Comparison of ENCODE assay signal across 8 cellular contexts in the genomic region with DNA sequence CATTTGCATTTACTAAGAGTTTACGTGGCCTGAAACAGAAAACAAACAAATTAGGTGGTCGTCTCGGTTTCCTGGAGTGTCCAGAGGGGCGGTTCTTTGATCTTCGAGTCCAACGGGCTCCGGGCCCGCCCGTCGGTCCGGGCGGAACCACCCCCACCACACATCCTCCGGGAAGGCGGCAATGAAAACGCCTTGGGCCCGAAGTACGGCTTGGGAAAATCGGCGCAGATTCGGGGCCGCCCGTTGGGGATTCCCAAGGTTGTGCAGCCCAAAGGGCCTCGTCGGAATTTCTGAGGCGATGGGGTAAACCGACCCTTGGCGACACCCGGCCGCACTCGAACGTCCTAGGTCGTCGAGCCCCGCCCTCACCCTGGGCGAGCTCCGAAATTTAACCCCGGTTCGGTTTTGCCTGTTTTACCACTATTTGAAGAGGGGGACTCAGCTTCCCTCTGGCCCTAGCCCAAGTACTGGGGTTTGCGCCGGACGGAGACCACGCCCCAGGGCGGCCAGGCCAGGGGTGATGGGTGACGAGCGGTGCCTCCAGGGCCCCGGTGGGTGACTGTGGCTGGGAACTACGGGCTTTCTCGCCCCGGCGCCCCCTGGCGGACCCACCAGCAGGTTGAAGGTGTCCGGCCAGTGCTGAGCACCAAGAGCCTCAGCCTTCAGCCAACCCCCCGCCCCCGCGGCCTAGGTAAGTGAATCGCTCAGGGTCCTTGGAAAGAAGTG. TPM values are rescaled to one million over a fixed set of nuclear protein-coding genes. Genes with fewer than 3 reads are reported as not detected.
A peak's percentile ranks its signal among the peaks of the same experiment; 100 is the strongest.
DNase-seq lines count a peak whose midpoint lies in the region; ATAC-seq and TF ChIP-seq lines count a peak whose summit lies in the region.

No MANE protein-coding gene starts in this region.

- H3K9me3 ChIP-seq in muscle layer of duodenum (ENCODE audit: control insufficient read depth in 1 of 2, low read length in 2 of 2) = no peaks in the 10 kb centered on the region

- ATAC-seq in GM19468 (IDR thresholded peaks at IDR 0.05; ENCODE audit: extremely low read depth, unreplicated experiment) = peak; percentile 84

- DNase-seq in Caki2 (ENCODE audit: low read depth) = peak; percentile 66
- DNase-seq in HUDEP-2 (lab: John Stamatoyannopoulos, UW; ENCODE audit: unreplicated experiment in 76 of 76) = peak in 44 of 76 experiments; percentile 0 to 64 (median 30)
- DNase-seq in activated CD8-positive, alpha-beta memory T cell treated with anti-CD3 and anti-CD28 coated beads, Interleukin-2, amount 50 U/mL, for 4 hours = peak; percentile 81
- no peak for DNase-seq in epithelial cell of proximal tubule (ENCODE audit: low read depth)
- DNase-seq in stimulated activated CD8-positive, alpha-beta memory T cell treated with anti-CD3 and anti-CD28 coated beads, Interleukin-7, amount 100 ng/mL, for 48 hours (ENCODE audit: extremely low read depth in 1 of 2, low read depth in 1 of 2) = peak; percentile 71 to 79
- DNase-seq in NCI-H2196 (lab: John Stamatoyannopoulos, UW; ENCODE audit: unreplicated experiment) = no peak

- TF ChIP-seq CTCF in epithelial cell of proximal tubule (conservative IDR thresholded peaks at IDR 0.05; ENCODE audit: low read depth, low read length) = peak; percentile 64

- H3K27me3 ChIP-seq in muscle layer of duodenum (ENCODE audit: low read depth, low read length) = no peaks in the 10 kb centered on the region

- H3K4me3 ChIP-seq in epithelial cell of proximal tubule (ENCODE audit: low read depth, low read length) (peak overlapping the region; percentile 49), muscle layer of duodenum (ENCODE audit: low read depth in 1 of 2, low read length in 2 of 2) (peak overlapping the region; percentile 51 to 62)

- peaks cover 37 to 42% of the 10 kb centered on the region in 2 donors for H3K36me3 ChIP-seq in muscle layer of duodenum (ENCODE audit: control insufficient read depth in 1 of 2, insufficient read depth in 2 of 2, low read length in 2 of 2)

- peak overlapping the region; percentile 6 for H3K27ac ChIP-seq in muscle layer of duodenum (ENCODE audit: low read length)

- peaks cover 0 to 6% of the 10 kb centered on the region in 2 donors for H3K4me1 ChIP-seq in muscle layer of duodenum (ENCODE audit: control insufficient read depth in 1 of 2, insufficient read depth in 2 of 2, low read length in 2 of 2)

- in situ Hi-C loops in Caki2 (cut with HindIII; ENCODE audit: low pct_unique_long_range_greater_than_20kb, low sequenced_read_pairs) = no loop called here

RNA-seq across cellular contexts. Expression of gene CFAP53, which starts 1.9 kb away (rescaled TPM):
- 0.64 TPM in 1 of 2 replicates, not detected in the other for total RNA-seq in Caki2 (2014; rRNA removed; shearing (Covaris generic); ENCODE audit: low replicate concordance)
- total RNA-seq in epithelial cell of proximal tubule = 0.22 and 0.69 TPM in 2 replicates

RNA-seq across cellular contexts. Expression of gene MBD1, which starts 13.1 kb away (rescaled TPM):
- total RNA-seq in Caki2 (2014; rRNA removed; shearing (Covaris generic); ENCODE audit: low replicate concordance) = 22.7 and 28.3 TPM in 2 replicates
- total RNA-seq in epithelial cell of proximal tubule = 56.5 and 70.2 TPM in 2 replicates

RNA-seq across cellular contexts. Expression of gene CXXC1, which starts 19.3 kb away (rescaled TPM):
- total RNA-seq in Caki2 (2014; rRNA removed; shearing (Covaris generic); ENCODE audit: low replicate concordance) = 32.3 and 33.9 TPM in 2 replicates
- 35.8 and 50.9 TPM in 2 replicates for total RNA-seq in epithelial cell of proximal tubule

Comparison
In these comparisons a context has a peak if more than half of its experiments do, and no peak if none do; other contexts are left out.
1. DNase-seq: peak in Caki2 (single experiment), HUDEP-2 (44 of 76), activated CD8-positive, alpha-beta memory T cell treated with anti-CD3 and anti-CD28 coated beads, Interleukin-2, amount 50 U/mL, for 4 hours (single experiment) and stimulated activated CD8-positive, alpha-beta memory T cell treated with anti-CD3 and anti-CD28 coated beads, Interleukin-7, amount 100 ng/mL, for 48 hours (2 of 2); none in epithelial cell of proximal tubule (single experiment) and NCI-H2196 (single experiment).